ENCODE assay signal across 20 cellular contexts in genomic region chr10:124944982-124945381, GRCh38. TPM values are rescaled to one million over a fixed set of nuclear protein-coding genes. Genes with fewer than 3 reads are reported as not detected.
A peak's percentile ranks its signal among the peaks of the same experiment; 100 is the strongest.
DNase-seq lines count a peak whose midpoint lies in the region; ATAC-seq and TF ChIP-seq lines count a peak whose summit lies in the region.
"Had no signal": no experiment of that assay in that cellular context is flagged by ENCODE, and none has a peak within 500 bp of the region (broad histone marks: within the 10 kb centered on the region; RNA-seq: fewer than 3 reads in every experiment).

No MANE protein-coding gene starts in this region.

- H3K27ac ChIP-seq in suprapubic skin = peak overlapping the region; percentile 79
- H3K27ac ChIP-seq: 22Rv1, thoracic aorta had no signal

- H3K27me3 ChIP-seq in suprapubic skin = no peaks in the 10 kb centered on the region
- H3K27me3 ChIP-seq: esophagus muscularis mucosa, ovary had no signal

- H3K9me3 Mint-ChIP-seq in activated T-cell treated with anti-CD3 and anti-CD28 coated beads, Interleukin-2, amount 50 U/mL, for 72 hours = no peaks in the 10 kb centered on the region
- H3K9me3 Mint-ChIP-seq: activated naive CD8-positive, alpha-beta T cell treated with anti-CD3 and anti-CD28 coated beads, Interleukin-2, amount 50 U/mL, for 24 hours; activated T-cell treated with anti-CD3 and anti-CD28 coated beads, Interleukin-2, amount 50 U/mL, for 24 hours; dendritic cell treated with granulocyte-macrophage colony-stimulating factor and Interleukin-4, amounts not matched to agents 40 ng/mL and 50 ng/mL, for 4 days had no signal

- WGBS in suprapubic skin = 61% methylated on average over 2 of the region's 2 CpGs

- H3K4me1 ChIP-seq in suprapubic skin = peaks cover 29% of the 10 kb centered on the region

- H3K36me3 ChIP-seq in suprapubic skin = no peaks in the 10 kb centered on the region
- H3K36me3 ChIP-seq: ovary, thoracic aorta had no signal

- H3K4me3 Mint-ChIP-seq in activated T-cell treated with anti-CD3 and anti-CD28 coated beads, Interleukin-2, amount 50 U/mL, for 72 hours = no peak overlapping the region
- H3K4me3 Mint-ChIP-seq: activated naive CD8-positive, alpha-beta T cell treated with anti-CD3 and anti-CD28 coated beads, Interleukin-2, amount 50 U/mL, for 24 hours; activated T-cell treated with anti-CD3 and anti-CD28 coated beads, Interleukin-2, amount 50 U/mL, for 24 hours; dendritic cell treated with granulocyte-macrophage colony-stimulating factor and Interleukin-4, amounts not matched to agents 40 ng/mL and 50 ng/mL, for 4 days had no signal

- H3K36me3 Mint-ChIP-seq in activated T-cell treated with anti-CD3 and anti-CD28 coated beads, Interleukin-2, amount 50 U/mL, for 72 hours (ENCODE audit: insufficient read depth in 2 of 2) = peaks cover 0 to 3% of the 10 kb centered on the region in 2 donors

- no peak for TF ChIP-seq EP300 in suprapubic skin (IDR thresholded peaks at IDR 0.05)

- H3K4me3 ChIP-seq in fibroblast of villous mesenchyme (ENCODE audit: low read depth, low read length) (no peak overlapping the region), suprapubic skin (no peak overlapping the region)
- H3K4me3 ChIP-seq: esophagus muscularis mucosa, ovary, thoracic aorta had no signal

- H3K27me3 Mint-ChIP-seq in activated T-cell treated with anti-CD3 and anti-CD28 coated beads, Interleukin-2, amount 50 U/mL, for 72 hours (ENCODE audit: low read depth) = no peaks in the 10 kb centered on the region
- H3K27me3 Mint-ChIP-seq: activated naive CD8-positive, alpha-beta T cell treated with anti-CD3 and anti-CD28 coated beads, Interleukin-2, amount 50 U/mL, for 24 hours; activated T-cell treated with anti-CD3 and anti-CD28 coated beads, Interleukin-2, amount 50 U/mL, for 24 hours; dendritic cell treated with granulocyte-macrophage colony-stimulating factor and Interleukin-4, amounts not matched to agents 40 ng/mL and 50 ng/mL, for 4 days had no signal

- H3K4me1 Mint-ChIP-seq in activated T-cell treated with anti-CD3 and anti-CD28 coated beads, Interleukin-2, amount 50 U/mL, for 72 hours (ENCODE audit: low read depth) = peaks cover 35% of the 10 kb centered on the region

- DNase-seq in activated T-cell treated with anti-CD3 and anti-CD28 coated beads, Interleukin-2, amount 50 U/mL, for 72 hours = no peak
- DNase-seq in activated T-cell treated with anti-CD3 and anti-CD28 coated beads for 4 hours (no peak), amniotic epithelial cell (ENCODE audit: low read depth) (peak; percentile 83), fibroblast of villous mesenchyme (ENCODE audit: low read depth) (peak; percentile 63), suprapubic skin (ENCODE audit: low spot score in 2 of 2) (no peak), NCI-H1436 treated with DMSO at 0.1 percent for 48 hours (lab: John Stamatoyannopoulos, UW) (no peak)
- no peak for DNase-seq in activated CD8-positive, alpha-beta memory T cell treated with anti-CD3 and anti-CD28 coated beads, Interleukin-2, amount 50 U/mL, for 4 hours
- DNase-seq: activated CD4-positive, alpha-beta T cell treated with anti-CD3 and anti-CD28 coated beads for 48 hours; activated naive CD8-positive, alpha-beta T cell treated with anti-CD3 and anti-CD28 coated beads, Interleukin-2, amount 50 U/mL, for 24 hours; activated T-cell treated with anti-CD3 and anti-CD28 coated beads, Interleukin-2, amount 50 U/mL, for 24 hours; COR-L47; GDM1; NCI-H2171; NK-92 treated with Interleukin-12 subunit alpha and Interleukin-12 subunit beta, amount 100 ng/mL, for 24 hours; ovary had no signal

- TF ChIP-seq CTCF in fibroblast of villous mesenchyme (IDR thresholded peaks at IDR 0.05; ENCODE audit: insufficient read depth, low read depth, low read length) (no peak), suprapubic skin (IDR thresholded peaks at IDR 0.05) (no peak)

- no peak for TF ChIP-seq POLR2A in suprapubic skin (IDR thresholded peaks at IDR 0.05)

- H3K27ac Mint-ChIP-seq in activated T-cell treated with anti-CD3 and anti-CD28 coated beads, Interleukin-2, amount 50 U/mL, for 72 hours = peak overlapping the region; percentile 53
- H3K27ac Mint-ChIP-seq: activated naive CD8-positive, alpha-beta T cell treated with anti-CD3 and anti-CD28 coated beads, Interleukin-2, amount 50 U/mL, for 24 hours; activated T-cell treated with anti-CD3 and anti-CD28 coated beads, Interleukin-2, amount 50 U/mL, for 24 hours; dendritic cell treated with granulocyte-macrophage colony-stimulating factor and Interleukin-4, amounts not matched to agents 40 ng/mL and 50 ng/mL, for 4 days had no signal

- no peaks in the 10 kb centered on the region for H3K9me3 ChIP-seq in suprapubic skin
- H3K9me3 ChIP-seq: esophagus muscularis mucosa, ovary, thoracic aorta had no signal

- ATAC-seq in activated T-cell treated with anti-CD3 and anti-CD28 coated beads, Interleukin-2, amount 50 U/mL, for 72 hours (replicated peaks in 1 of 2) = no peak
- no peak for ATAC-seq in GM18519 (IDR thresholded peaks at IDR 0.05; ENCODE audit: low FRiP score, unreplicated experiment)
- ATAC-seq: activated naive CD8-positive, alpha-beta T cell treated with anti-CD3 and anti-CD28 coated beads, Interleukin-2, amount 50 U/mL, for 24 hours had no signal

RNA-seq across cellular contexts. Expression of gene ZRANB1, which starts 3.1 kb away (rescaled TPM):
- 10 to 100 TPM; 15.0 to 16.0 TPM for total RNA-seq in activated T-cell treated with anti-CD3 and anti-CD28 coated beads, Interleukin-2, amount 50 U/mL, for 72 hours
- total RNA-seq in fibroblast of villous mesenchyme = 29.0 and 37.1 TPM in 2 replicates
- total RNA-seq in suprapubic skin = 10 to 100 TPM; 21.2 to 37.9 (median 30.2) TPM

Comparison
In these comparisons a context has a peak if more than half of its experiments do, and no peak if none do; other contexts are left out.
1. DNase-seq: peak in amniotic epithelial cell (single experiment) and fibroblast of villous mesenchyme (single experiment); none in activated T-cell treated with anti-CD3 and anti-CD28 coated beads, Interleukin-2, amount 50 U/mL, for 72 hours (0 of 2), activated T-cell treated with anti-CD3 and anti-CD28 coated beads for 4 hours (single experiment), suprapubic skin (0 of 2), activated CD8-positive, alpha-beta memory T cell treated with anti-CD3 and anti-CD28 coated beads, Interleukin-2, amount 50 U/mL, for 4 hours (single experiment) and NCI-H1436 treated with DMSO at 0.1 percent for 48 hours (single experiment).